19 cellular contexts compared by ENCODE assay signal in the genomic region with DNA sequence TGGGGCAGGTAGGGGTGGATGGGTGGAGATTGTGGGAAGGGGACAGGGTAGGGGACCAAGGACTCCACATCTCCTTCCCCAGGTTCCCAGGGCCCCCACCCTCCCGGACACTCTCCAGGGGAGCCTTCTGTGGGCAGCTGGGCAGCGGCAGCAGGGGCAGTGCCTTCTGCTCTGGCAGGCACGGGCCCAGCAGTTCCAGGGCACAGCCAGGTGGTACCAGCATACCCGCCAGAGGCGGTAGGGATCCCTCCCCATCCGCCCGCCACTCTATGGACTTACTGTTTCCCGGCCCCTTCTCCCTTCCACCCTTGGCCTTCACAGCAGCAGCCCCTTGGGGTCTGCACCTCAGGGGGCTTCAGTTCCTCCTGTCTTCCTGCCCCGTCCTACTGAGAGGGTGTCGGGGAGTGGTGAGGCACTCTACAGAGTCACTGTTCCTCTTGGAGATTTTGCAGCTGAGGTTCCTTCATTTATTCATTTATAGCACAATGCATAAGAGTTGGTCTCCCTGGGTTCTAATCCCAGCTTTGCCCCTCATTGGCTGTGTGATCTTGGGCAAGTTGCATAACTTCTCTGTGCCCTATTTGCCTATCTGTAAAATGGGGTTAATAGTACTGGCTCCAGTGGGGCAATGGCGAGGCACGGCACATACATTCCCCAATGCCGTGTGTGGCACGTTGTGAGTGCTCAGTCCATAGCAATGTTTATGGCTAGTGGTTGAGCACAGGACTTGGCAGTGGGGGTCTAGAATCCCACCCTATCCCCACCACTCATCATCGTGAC. TPM values are rescaled to one million over a fixed set of nuclear protein-coding genes. Genes with fewer than 3 reads are reported as not detected.
DNase-seq lines count a peak whose midpoint lies in the region; ATAC-seq, FAIRE-seq and TF ChIP-seq lines count a peak whose summit lies in the region.
"Had no signal": no experiment of that assay in that cellular context is flagged by ENCODE, and none has a peak within 500 bp of the region (broad histone marks: within the 10 kb centered on the region; RNA-seq: fewer than 3 reads in every experiment).

No MANE protein-coding gene starts in this region.

- ATAC-seq in HepG2 (no peak), right lobe of liver (no peak)
- ATAC-seq: A549 had no signal

- no peaks in the 10 kb centered on the region for H3K9me3 Mint-ChIP-seq in progenitor cell of endocrine pancreas (ENCODE audit: low read depth)
- H3K9me3 Mint-ChIP-seq: CD4-positive, alpha-beta T cell; H9 had no signal

- H3K27me3 Mint-ChIP-seq in progenitor cell of endocrine pancreas, result peaks cover 2% of the 10 kb centered on the region
- H3K27me3 Mint-ChIP-seq: CD4-positive, alpha-beta T cell had no signal

- FAIRE-seq in HepG2 (lab: Jason Lieb, UNC), result no peak
- FAIRE-seq: A549, D721Med had no signal

- H3K9ac ChIP-seq in HepG2 (ENCODE audit: insufficient read depth, low read depth, low read length), result no peak overlapping the region

- TF ChIP-seq RAD21 in HepG2 (CRISPR knock-in tag; IDR thresholded peaks at IDR 0.05), result no peak

- H3K4me3 ChIP-seq in HepG2 (replicated peaks in 1 of 3; ENCODE audit: insufficient read depth in 1 of 3, low read depth in 2 of 3, low read length in 3 of 3), result no peak overlapping the region
- H3K4me3 ChIP-seq in right lobe of liver, result no peak overlapping the region
- H3K4me3 ChIP-seq: A549 had no signal

- TF ChIP-seq CTCF in HepG2 (CRISPR knock-in tag; IDR thresholded peaks at IDR 0.05) (no peak), right lobe of liver (IDR thresholded peaks at IDR 0.05) (no peak), progenitor cell of endocrine pancreas (IDR thresholded peaks at IDR 0.05; ENCODE audit: unreplicated experiment) (no peak)

- in situ Hi-C loops in HepG2 (cut with HindIII; ENCODE audit: extremely low pct_ligation_motif_present, low pct_unique_long_range_greater_than_20kb), result no loop called here

- H3K4me1 ChIP-seq in HepG2 (ENCODE audit: insufficient read depth, low read length) (peaks cover 21% of the 10 kb centered on the region), right lobe of liver (peaks cover 0 to 14% (median 0%) of the 10 kb centered on the region in 4 donors)
- H3K4me1 ChIP-seq: A549, Caco-2 had no signal

- intact Hi-C loops in HepG2 (cut with micrococcal nuclease; ENCODE audit: unreplicated experiment), result no loop called here
- intact Hi-C loops in right lobe of liver (cut with DNase I), result no loop called here

- H3K9me3 ChIP-seq in HepG2 (ENCODE audit: low read length) (no peaks in the 10 kb centered on the region), right lobe of liver (no peaks in the 10 kb centered on the region)
- H3K9me3 ChIP-seq: A549, Caco-2 had no signal

- no peaks in the 10 kb centered on the region for H4K20me1 ChIP-seq in HepG2 (ENCODE audit: insufficient read depth, low read length)

- TF ChIP-seq POLR2A in HepG2 (IDR thresholded peaks at IDR 0.05; ENCODE audit: insufficient read depth in 1 of 2, low read depth in 2 of 2, low read length in 2 of 2), result no peak
- no peak for TF ChIP-seq POLR2A in right lobe of liver (IDR thresholded peaks at IDR 0.05)

- WGBS in HepG2 (ENCODE audit: low lambda C conversion rate), result 67% methylated on average over 10 of the region's 15 CpGs
- WGBS in right lobe of liver (ENCODE audit: insufficient coverage, low coverage, low lambda C conversion rate, missing lambda C conversion rate), result 80% methylated on average over 1 of the region's 15 CpGs

- H3K4me3 Mint-ChIP-seq in progenitor cell of endocrine pancreas (ENCODE audit: low read depth), result no peak overlapping the region
- H3K4me3 Mint-ChIP-seq: CD4-positive, alpha-beta T cell; H9 had no signal

- H3K27ac ChIP-seq in HepG2 (ENCODE audit: extremely low read length, insufficient read depth, low read length) (no peak overlapping the region), right lobe of liver (no peak overlapping the region)
- H3K27ac ChIP-seq: 22Rv1, A549, C4-2B had no signal

- H3K4me2 ChIP-seq in HepG2 (ENCODE audit: low read depth, low read length), result no peak overlapping the region
- H3K4me2 ChIP-seq: A549 had no signal

- H3K36me3 ChIP-seq in HepG2 (replicated peaks in 1 of 2; ENCODE audit: control insufficient read depth in 1 of 2, insufficient read depth in 2 of 2, low read length in 2 of 2) (no peaks in the 10 kb centered on the region), right lobe of liver (no peaks in the 10 kb centered on the region)

- no peak overlapping the region for H2AFZ ChIP-seq in HepG2 (ENCODE audit: low read length)

- CTCF ChIA-PET in HepG2 (lab: Yijun Ruan, JAX; ENCODE audit: low intra/inter-chr PET ratio, low total read pairs), result no interaction called here

- TF ChIP-seq EP300 in HepG2 (IDR thresholded peaks at IDR 0.05; ENCODE audit: low read depth in 2 of 2, low read length in 2 of 2), result no peak
- no peak for TF ChIP-seq EP300 in HepG2 (CRISPR knock-in tag; IDR thresholded peaks at IDR 0.05; ENCODE audit: borderline replicate concordance)

- POLR2A ChIA-PET in HepG2 (lab: Yijun Ruan, JAX), result no interaction called here

- no peaks in the 10 kb centered on the region for H3K36me3 Mint-ChIP-seq in progenitor cell of endocrine pancreas (ENCODE audit: insufficient read depth)

- peak overlapping the region; percentile 77 for H3K27ac Mint-ChIP-seq in progenitor cell of endocrine pancreas
- H3K27ac Mint-ChIP-seq: CD4-positive, alpha-beta T cell had no signal

- BruUV-seq in HepG2 (replicated peaks; lab: Mats Ljungman, UMichigan), result no TSS peak

- H3K27me3 ChIP-seq in HepG2 (ENCODE audit: control insufficient read depth in 1 of 2, insufficient read depth in 2 of 2, low read length in 2 of 2) (peaks cover 3% of the 10 kb centered on the region in 2 experiments; a peak in 3 of 5 replicates), right lobe of liver (no peaks in the 10 kb centered on the region)

- no peaks in the 10 kb centered on the region for H3K4me1 Mint-ChIP-seq in progenitor cell of endocrine pancreas (ENCODE audit: low read depth)

- DNase-seq in DMS 273 (lab: John Stamatoyannopoulos, UW; ENCODE audit: unreplicated experiment), result peak; percentile 29
- DNase-seq in DMS 273 treated with DMSO at 0.1 percent for 48 hours (lab: John Stamatoyannopoulos, UW), result no peak
- no peak for DNase-seq in HepG2 (ENCODE audit: low spot score)
- DNase-seq in right lobe of liver, result no peak
- no peak for DNase-seq in progenitor cell of endocrine pancreas (ENCODE audit: low spot score, unreplicated experiment)
- DNase-seq in NOMO-1 (lab: John Stamatoyannopoulos, UW; ENCODE audit: unreplicated experiment in 2 of 2), result no peak
- DNase-seq in stimulated activated CD4-positive, alpha-beta T cell treated with anti-CD3 and anti-CD28 coated beads, Interleukin-2, amount 100 ng/mL, for 48 hours, result no peak
- DNase-seq: AML-193; Caco-2; CD4-positive, alpha-beta T cell; DMS79 treated with DMSO at 0.1 percent for 48 hours; GF-D8; GOT3; H9 had no signal

- no peaks in the 10 kb centered on the region for H3K79me2 ChIP-seq in HepG2 (ENCODE audit: insufficient read depth, low read length)

RNA-seq across cellular contexts. Expression of gene C1orf167, which starts 17.0 kb away (rescaled TPM):
- total RNA-seq in HepG2 (2016; rRNA removed; fragmentation: Illumina TruSeq; extraction: Trizol), result not detected in 2 replicates
- not detected in 2 replicates for total RNA-seq in HepG2 (2016; cell fraction: cytosol; rRNA removed; fragmentation: Illumina TruSeq; extraction: Trizol; ENCODE audit: low read depth)
- not detected in 2 replicates for total RNA-seq in HepG2 (2016; cell fraction: insoluble cytoplasmic fraction; rRNA removed; fragmentation: Illumina TruSeq; extraction: Trizol)
- total RNA-seq in HepG2 (2016; cell fraction: membrane; rRNA removed; fragmentation: Illumina TruSeq; extraction: Trizol), result not detected in 2 replicates
- total RNA-seq in HepG2 (2016; cell fraction: nucleus; rRNA removed; fragmentation: Illumina TruSeq; extraction: Trizol), result not detected in 2 replicates
- polyA plus RNA-seq in HepG2 (2011; rRNA removed), result not detected in 2 replicates
- not detected in 2 replicates for polyA plus RNA-seq in HepG2 (2011; cell fraction: cytosol; rRNA removed)
- 0.19 TPM in 1 of 2 replicates, not detected in the other for polyA plus RNA-seq in HepG2 (2011; cell fraction: nucleus; rRNA removed)
- polyA plus RNA-seq in HepG2 (2012), result 0.72 TPM in 1 of 2 replicates, not detected in the other
- not detected in 2 replicates for polyA plus RNA-seq in HepG2 (2016; cell fraction: cytosol; fragmentation: Illumina TruSeq; extraction: Trizol; ENCODE audit: low read depth)
- not detected in 2 replicates for polyA plus RNA-seq in HepG2 (2016; cell fraction: insoluble cytoplasmic fraction; fragmentation: Illumina TruSeq; extraction: Trizol; ENCODE audit: low read depth)
- polyA plus RNA-seq in HepG2 (2016; cell fraction: membrane; fragmentation: Illumina TruSeq; extraction: Trizol; ENCODE audit: low read depth), result not detected in 2 replicates
- not detected in 2 replicates for polyA plus RNA-seq in HepG2 (2016; cell fraction: nucleus; fragmentation: Illumina TruSeq; extraction: Trizol; ENCODE audit: insufficient read depth, low read depth)
- polyA minus RNA-seq in HepG2 (2011; rRNA and poly(A)+ RNA removed; ENCODE audit: low replicate concordance), result not detected in 2 replicates
- not detected in 2 replicates for polyA minus RNA-seq in HepG2 (2011; cell fraction: cytosol; rRNA and poly(A)+ RNA removed)
- polyA minus RNA-seq in HepG2 (2011; cell fraction: nucleus; rRNA and poly(A)+ RNA removed), result not detected in 2 replicates
- total RNA-seq in right lobe of liver, result not detected
- 0.67 TPM in 1 of 2 replicates, not detected in the other for total RNA-seq in progenitor cell of endocrine pancreas
- total RNA-seq: CD4-positive, alpha-beta T cell; HT-29 had no signal
- polyA plus RNA-seq: A549 had no signal

RNA-seq across cellular contexts. Expression of gene MTHFR, which starts 26.7 kb away (rescaled TPM):
- 5.0 and 8.2 TPM in 2 replicates for total RNA-seq in HepG2 (2016; rRNA removed; fragmentation: Illumina TruSeq; extraction: Trizol)
- 4.1 and 5.4 TPM in 2 replicates for total RNA-seq in HepG2 (2016; cell fraction: cytosol; rRNA removed; fragmentation: Illumina TruSeq; extraction: Trizol; ENCODE audit: low read depth)
- total RNA-seq in HepG2 (2016; cell fraction: insoluble cytoplasmic fraction; rRNA removed; fragmentation: Illumina TruSeq; extraction: Trizol), result 4.9 and 8.0 TPM in 2 replicates
- 5.9 and 7.6 TPM in 2 replicates for total RNA-seq in HepG2 (2016; cell fraction: membrane; rRNA removed; fragmentation: Illumina TruSeq; extraction: Trizol)
- total RNA-seq in HepG2 (2016; cell fraction: nucleus; rRNA removed; fragmentation: Illumina TruSeq; extraction: Trizol), result 10.1 and 14.4 TPM in 2 replicates
- 3.8 and 6.8 TPM in 2 replicates for polyA plus RNA-seq in HepG2 (2011; rRNA removed)
- 2.8 and 3.4 TPM in 2 replicates for polyA plus RNA-seq in HepG2 (2011; cell fraction: cytosol; rRNA removed)
- 11.8 and 13.3 TPM in 2 replicates for polyA plus RNA-seq in HepG2 (2011; cell fraction: nucleus; rRNA removed)
- 2.8 and 3.0 TPM in 2 replicates for polyA plus RNA-seq in HepG2 (2012)
- polyA plus RNA-seq in HepG2 (2016; cell fraction: cytosol; fragmentation: Illumina TruSeq; extraction: Trizol; ENCODE audit: low read depth), result 0.58 and 0.61 TPM in 2 replicates
- polyA plus RNA-seq in HepG2 (2016; cell fraction: insoluble cytoplasmic fraction; fragmentation: Illumina TruSeq; extraction: Trizol; ENCODE audit: low read depth), result 3.6 and 4.9 TPM in 2 replicates
- 0.73 and 0.76 TPM in 2 replicates for polyA plus RNA-seq in HepG2 (2016; cell fraction: membrane; fragmentation: Illumina TruSeq; extraction: Trizol; ENCODE audit: low read depth)
- 8.2 and 9.0 TPM in 2 replicates for polyA plus RNA-seq in HepG2 (2016; cell fraction: nucleus; fragmentation: Illumina TruSeq; extraction: Trizol; ENCODE audit: insufficient read depth, low read depth)
- polyA minus RNA-seq in HepG2 (2011; rRNA and poly(A)+ RNA removed; ENCODE audit: low replicate concordance), result 19.5 and 30.6 TPM in 2 replicates
- 2.5 and 6.1 TPM in 2 replicates for polyA minus RNA-seq in HepG2 (2011; cell fraction: cytosol; rRNA and poly(A)+ RNA removed)
- polyA minus RNA-seq in HepG2 (2011; cell fraction: nucleus; rRNA and poly(A)+ RNA removed), result 22.8 and 22.9 TPM in 2 replicates
- 10 to 100 TPM; 10.6 to 20.1 (median 15.6) TPM for total RNA-seq in right lobe of liver
- 28.6 and 29.2 TPM in 2 replicates for total RNA-seq in progenitor cell of endocrine pancreas

RNA-seq across cellular contexts. Expression of gene CLCN6, which starts 27.0 kb away (rescaled TPM):
- total RNA-seq in HepG2 (2016; rRNA removed; fragmentation: Illumina TruSeq; extraction: Trizol) (10.1 and 19.3 TPM in 2 replicates), right lobe of liver (10 to 100 TPM in 2 of 6 experiments, 1 to 10 TPM in 4; 4.2 to 12.7 (median 9.2) TPM), progenitor cell of endocrine pancreas (44.1 and 44.3 TPM in 2 replicates)
- total RNA-seq in HepG2 (2016; cell fraction: cytosol; rRNA removed; fragmentation: Illumina TruSeq; extraction: Trizol; ENCODE audit: low read depth), result 3.7 and 4.0 TPM in 2 replicates
- 7.6 and 20.5 TPM in 2 replicates for total RNA-seq in HepG2 (2016; cell fraction: insoluble cytoplasmic fraction; rRNA removed; fragmentation: Illumina TruSeq; extraction: Trizol)
- 5.4 and 6.2 TPM in 2 replicates for total RNA-seq in HepG2 (2016; cell fraction: membrane; rRNA removed; fragmentation: Illumina TruSeq; extraction: Trizol)
- total RNA-seq in HepG2 (2016; cell fraction: nucleus; rRNA removed; fragmentation: Illumina TruSeq; extraction: Trizol), result 39.7 and 42.7 TPM in 2 replicates
- polyA plus RNA-seq in HepG2 (2011; rRNA removed), result 14.9 and 19.9 TPM in 2 replicates
- polyA plus RNA-seq in HepG2 (2011; cell fraction: cytosol; rRNA removed), result 8.3 and 12.0 TPM in 2 replicates
- polyA plus RNA-seq in HepG2 (2011; cell fraction: nucleus; rRNA removed), result 67.2 and 84.3 TPM in 2 replicates
- 25.5 and 26.0 TPM in 2 replicates for polyA plus RNA-seq in HepG2 (2012)
- 1.4 and 1.6 TPM in 2 replicates for polyA plus RNA-seq in HepG2 (2016; cell fraction: cytosol; fragmentation: Illumina TruSeq; extraction: Trizol; ENCODE audit: low read depth)
- 4.8 and 8.2 TPM in 2 replicates for polyA plus RNA-seq in HepG2 (2016; cell fraction: insoluble cytoplasmic fraction; fragmentation: Illumina TruSeq; extraction: Trizol; ENCODE audit: low read depth)
- 3.7 and 4.3 TPM in 2 replicates for polyA plus RNA-seq in HepG2 (2016; cell fraction: membrane; fragmentation: Illumina TruSeq; extraction: Trizol; ENCODE audit: low read depth)
- polyA plus RNA-seq in HepG2 (2016; cell fraction: nucleus; fragmentation: Illumina TruSeq; extraction: Trizol; ENCODE audit: insufficient read depth, low read depth), result 103 and 104 TPM in 2 replicates
- 10.8 and 21.4 TPM in 2 replicates for polyA minus RNA-seq in HepG2 (2011; rRNA and poly(A)+ RNA removed; ENCODE audit: low replicate concordance)
- polyA minus RNA-seq in HepG2 (2011; cell fraction: cytosol; rRNA and poly(A)+ RNA removed), result 8.2 and 9.7 TPM in 2 replicates
- 37.9 and 38.6 TPM in 2 replicates for polyA minus RNA-seq in HepG2 (2011; cell fraction: nucleus; rRNA and poly(A)+ RNA removed)

RNA-seq across cellular contexts. Expression of gene AGTRAP, which starts 43.1 kb away (rescaled TPM):
- total RNA-seq in HepG2 (2016; rRNA removed; fragmentation: Illumina TruSeq; extraction: Trizol) (15.7 and 32.0 TPM in 2 replicates), right lobe of liver (10 to 100 TPM in 3 of 6 experiments, 1 to 10 TPM in 3; 6.4 to 20.5 (median 11.4) TPM), progenitor cell of endocrine pancreas (34.2 and 35.4 TPM in 2 replicates)
- 18.6 and 25.8 TPM in 2 replicates for total RNA-seq in HepG2 (2016; cell fraction: cytosol; rRNA removed; fragmentation: Illumina TruSeq; extraction: Trizol; ENCODE audit: low read depth)
- total RNA-seq in HepG2 (2016; cell fraction: insoluble cytoplasmic fraction; rRNA removed; fragmentation: Illumina TruSeq; extraction: Trizol), result 15.6 and 33.2 TPM in 2 replicates
- 23.1 and 27.7 TPM in 2 replicates for total RNA-seq in HepG2 (2016; cell fraction: membrane; rRNA removed; fragmentation: Illumina TruSeq; extraction: Trizol)
- total RNA-seq in HepG2 (2016; cell fraction: nucleus; rRNA removed; fragmentation: Illumina TruSeq; extraction: Trizol), result 23.8 and 30.7 TPM in 2 replicates
- polyA plus RNA-seq in HepG2 (2011; rRNA removed), result 28.3 and 35.4 TPM in 2 replicates
- polyA plus RNA-seq in HepG2 (2011; cell fraction: cytosol; rRNA removed), result 29.2 and 46.7 TPM in 2 replicates
- 39.3 TPM in 2 replicates for polyA plus RNA-seq in HepG2 (2011; cell fraction: nucleus; rRNA removed)
- polyA plus RNA-seq in HepG2 (2012), result 22.4 and 25.3 TPM in 2 replicates
- polyA plus RNA-seq in HepG2 (2016; cell fraction: cytosol; fragmentation: Illumina TruSeq; extraction: Trizol; ENCODE audit: low read depth), result 25.0 and 27.3 TPM in 2 replicates
- polyA plus RNA-seq in HepG2 (2016; cell fraction: insoluble cytoplasmic fraction; fragmentation: Illumina TruSeq; extraction: Trizol; ENCODE audit: low read depth), result 15.8 and 17.2 TPM in 2 replicates
- 26.4 and 29.2 TPM in 2 replicates for polyA plus RNA-seq in HepG2 (2016; cell fraction: membrane; fragmentation: Illumina TruSeq; extraction: Trizol; ENCODE audit: low read depth)
- 49.1 and 50.0 TPM in 2 replicates for polyA plus RNA-seq in HepG2 (2016; cell fraction: nucleus; fragmentation: Illumina TruSeq; extraction: Trizol; ENCODE audit: insufficient read depth, low read depth)
- polyA minus RNA-seq in HepG2 (2011; rRNA and poly(A)+ RNA removed; ENCODE audit: low replicate concordance), result 34.5 and 53.9 TPM in 2 replicates
- polyA minus RNA-seq in HepG2 (2011; cell fraction: cytosol; rRNA and poly(A)+ RNA removed), result 15.4 and 16.0 TPM in 2 replicates
- 8.0 and 8.6 TPM in 2 replicates for polyA minus RNA-seq in HepG2 (2011; cell fraction: nucleus; rRNA and poly(A)+ RNA removed)
